ENCODE assay signal across 16 cellular contexts in the genomic region with DNA sequence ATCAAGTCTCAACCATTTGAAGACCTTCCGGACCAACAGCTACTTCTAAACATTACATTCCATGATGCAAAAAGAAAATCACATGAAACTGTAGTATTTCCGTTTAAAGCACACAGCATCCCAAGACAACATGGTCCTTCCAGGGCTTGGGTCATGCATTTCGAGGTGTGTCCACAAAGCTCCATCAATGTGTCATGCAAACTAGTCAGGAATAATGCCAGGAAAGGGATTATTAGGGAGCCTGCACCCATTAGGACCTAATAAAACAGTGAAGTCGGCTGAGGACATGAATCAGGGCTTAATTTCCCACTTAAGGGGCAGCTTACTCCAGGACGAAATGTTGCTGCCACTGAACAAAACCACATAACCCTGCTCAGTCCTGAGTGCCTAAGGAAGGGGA.
"Had no signal": no experiment of that assay in that cellular context is flagged by ENCODE, and none has a peak within 500 bp of the region (broad histone marks: within the 10 kb centered on the region; RNA-seq: fewer than 3 reads in every experiment).

No MANE protein-coding gene starts in this region.

- H3K27me3 Mint-ChIP-seq: activated naive CD4-positive, alpha-beta T cell treated with anti-CD3 and anti-CD28 coated beads, Interleukin-2, amount 50 U/mL, for 24 hours had no signal

- ATAC-seq: activated T-cell treated with anti-CD3 and anti-CD28 coated beads, Interleukin-2, amount 50 U/mL, for 4 hours; gastroesophageal sphincter had no signal

- H3K4me3 ChIP-seq: gastroesophageal sphincter, heart right ventricle, left ventricle myocardium inferior had no signal

- DNase-seq: activated CD4-positive, alpha-beta T cell treated with anti-CD3 and anti-CD28 coated beads for 4 hours; activated CD8-positive, alpha-beta memory T cell treated with anti-CD3 and anti-CD28 coated beads, Interleukin-2, amount 50 U/mL, for 4 hours; activated gamma-delta T cell; activated T-cell treated with anti-CD3 and anti-CD28 coated beads, Interleukin-2, amount 50 U/mL, for 4 hours; heart right ventricle; kidney glomerular epithelial cell; left ventricle myocardium inferior; mammary epithelial cell; occipital lobe; stimulated activated CD4-positive, alpha-beta T cell treated with anti-CD3 and anti-CD28 coated beads, Interleukin-12 subunit alpha, Interleukin-12 subunit beta, amount 100 ng/mL, for 4 hours; stimulated activated CD4-positive, alpha-beta T cell treated with anti-CD3 and anti-CD28 coated beads, Interleukin-1b, Interleukin-23, amount 100 ng/mL, for 48 hours; stimulated activated CD8-positive, alpha-beta memory T cell treated with anti-CD3 and anti-CD28 coated beads, Interleukin-4, amount 100 ng/mL, for 48 hours; stimulated activated naive CD4-positive, alpha-beta T cell had no signal

- H3K4me3 Mint-ChIP-seq: activated naive CD4-positive, alpha-beta T cell treated with anti-CD3 and anti-CD28 coated beads, Interleukin-2, amount 50 U/mL, for 24 hours; activated T-cell treated with anti-CD3 and anti-CD28 coated beads, Interleukin-2, amount 50 U/mL, for 4 hours had no signal

- H3K9me3 Mint-ChIP-seq: activated naive CD4-positive, alpha-beta T cell treated with anti-CD3 and anti-CD28 coated beads, Interleukin-2, amount 50 U/mL, for 24 hours; activated T-cell treated with anti-CD3 and anti-CD28 coated beads, Interleukin-2, amount 50 U/mL, for 4 hours had no signal

- H3K4me1 ChIP-seq: gastroesophageal sphincter, heart right ventricle, left ventricle myocardium inferior had no signal

- H3K36me3 ChIP-seq: heart right ventricle, left ventricle myocardium inferior had no signal

- H3K27ac ChIP-seq: gastroesophageal sphincter, left ventricle myocardium inferior had no signal

- H3K9me3 ChIP-seq: gastroesophageal sphincter, heart right ventricle, left ventricle myocardium inferior had no signal

- H3K27me3 ChIP-seq: dorsolateral prefrontal cortex, gastroesophageal sphincter, heart right ventricle had no signal
